ENCODE assay signal across 9 cellular contexts in genomic region chr2:230828272-230828961, GRCh38. TPM values are rescaled to one million over a fixed set of nuclear protein-coding genes. Genes with fewer than 3 reads are reported as not detected.
DNase-seq lines count a peak whose midpoint lies in the region; ATAC-seq and TF ChIP-seq lines count a peak whose summit lies in the region.
"Had no signal": no experiment of that assay in that cellular context is flagged by ENCODE, and none has a peak within 500 bp of the region (broad histone marks: within the 10 kb centered on the region; RNA-seq: fewer than 3 reads in every experiment).

No MANE protein-coding gene starts in this region.

- H3K27ac ChIP-seq in HUES64 (ENCODE audit: low read depth, low read length), result no peak overlapping the region
- peak overlapping the region in 1 of 4 donors; percentile 29 for H3K27ac ChIP-seq in esophagus squamous epithelium
- H3K27ac ChIP-seq: epithelial cell of prostate, SJSA1 had no signal

- H3K36me3 ChIP-seq in HUES64 (ENCODE audit: insufficient read depth, low read length), result no peaks in the 10 kb centered on the region
- no peaks in the 10 kb centered on the region for H3K36me3 ChIP-seq in esophagus squamous epithelium
- H3K36me3 ChIP-seq: SJSA1 had no signal

- no peaks in the 10 kb centered on the region for H3K4me1 ChIP-seq in HUES64 (ENCODE audit: insufficient read depth, low read length)
- H3K4me1 ChIP-seq in esophagus squamous epithelium, result peaks cover 13 to 22% (median 15%) of the 10 kb centered on the region in 3 donors
- H3K4me1 ChIP-seq: SJSA1 had no signal

- H3K27me3 ChIP-seq in HUES64 (ENCODE audit: insufficient read depth, low read length) (peaks cover 3% of the 10 kb centered on the region; the same call in 1 of the 2 replicates), esophagus squamous epithelium (peaks cover 0 to 55% (median 4%) of the 10 kb centered on the region in 4 donors)

- DNase-seq in esophagus squamous epithelium (lab: John Stamatoyannopoulos, UW) (no peak), DMS153 (lab: John Stamatoyannopoulos, UW) (no peak), midbrain (lab: John Stamatoyannopoulos, UW) (no peak)
- DNase-seq in stimulated activated CD8-positive, alpha-beta memory T cell treated with anti-CD3 and anti-CD28 coated beads, Interleukin-4, amount 100 ng/mL, for 48 hours, result peak; percentile 49

- ATAC-seq in GM19043 (IDR thresholded peaks at IDR 0.05; ENCODE audit: low read depth, unreplicated experiment) (peak; percentile 49), GM18868 (IDR thresholded peaks at IDR 0.05; ENCODE audit: unreplicated experiment) (no peak)

- no peaks in the 10 kb centered on the region for H3K9me3 ChIP-seq in HUES64 (ENCODE audit: insufficient read depth, low read depth, low read length)
- peaks cover 0 to 12% (median 9%) of the 10 kb centered on the region in 3 donors for H3K9me3 ChIP-seq in esophagus squamous epithelium
- H3K9me3 ChIP-seq: SJSA1 had no signal

- H3K4me3 ChIP-seq in HUES64 (ENCODE audit: low read length) (0 out of 2 replicates have a peak overlapping the region, but pooled peaks have one; percentile 12), esophagus squamous epithelium (peak overlapping the region; percentile 9 to 66 (median 34))
- H3K4me3 ChIP-seq: SJSA1 had no signal

- no peak for TF ChIP-seq POLR2A in esophagus squamous epithelium (IDR thresholded peaks at IDR 0.05)

- intact Hi-C loops in esophagus squamous epithelium (cut with DNase I), result loop anchor here (5.0 kb wide), 1 partner anchor 159 kb away; no protein-coding TSS in a partner anchor

- H3K9ac ChIP-seq in HUES64 (ENCODE audit: low read depth, low read length), result no peak overlapping the region

- no peak for TF ChIP-seq CTCF in esophagus squamous epithelium (IDR thresholded peaks at IDR 0.05)

- WGBS in HUES64, result 95% methylated on average over 61 of the region's 61 CpGs
- WGBS in esophagus squamous epithelium, 2 donors, result 0% methylated on average over 2 of the region's 61 CpGs; no CpG with 5 or more reads in 1 of the 2 donors

RNA-seq across cellular contexts. Expression of gene ITM2C, which starts 36.3 kb away (rescaled TPM):
- polyA plus RNA-seq in HUES64 (2013, experiment 1 of 2), result 303 TPM
- polyA plus RNA-seq in HUES64 (2013, experiment 2 of 2), result 297 TPM
- total RNA-seq in esophagus squamous epithelium, result 10 to 100 TPM in 2 of 4 donors, 1 to 10 TPM in 2; 3.8 to 31.9 (median 10.3) TPM
